Comparison of ENCODE assay signal across 11 cellular contexts in the genomic region with DNA sequence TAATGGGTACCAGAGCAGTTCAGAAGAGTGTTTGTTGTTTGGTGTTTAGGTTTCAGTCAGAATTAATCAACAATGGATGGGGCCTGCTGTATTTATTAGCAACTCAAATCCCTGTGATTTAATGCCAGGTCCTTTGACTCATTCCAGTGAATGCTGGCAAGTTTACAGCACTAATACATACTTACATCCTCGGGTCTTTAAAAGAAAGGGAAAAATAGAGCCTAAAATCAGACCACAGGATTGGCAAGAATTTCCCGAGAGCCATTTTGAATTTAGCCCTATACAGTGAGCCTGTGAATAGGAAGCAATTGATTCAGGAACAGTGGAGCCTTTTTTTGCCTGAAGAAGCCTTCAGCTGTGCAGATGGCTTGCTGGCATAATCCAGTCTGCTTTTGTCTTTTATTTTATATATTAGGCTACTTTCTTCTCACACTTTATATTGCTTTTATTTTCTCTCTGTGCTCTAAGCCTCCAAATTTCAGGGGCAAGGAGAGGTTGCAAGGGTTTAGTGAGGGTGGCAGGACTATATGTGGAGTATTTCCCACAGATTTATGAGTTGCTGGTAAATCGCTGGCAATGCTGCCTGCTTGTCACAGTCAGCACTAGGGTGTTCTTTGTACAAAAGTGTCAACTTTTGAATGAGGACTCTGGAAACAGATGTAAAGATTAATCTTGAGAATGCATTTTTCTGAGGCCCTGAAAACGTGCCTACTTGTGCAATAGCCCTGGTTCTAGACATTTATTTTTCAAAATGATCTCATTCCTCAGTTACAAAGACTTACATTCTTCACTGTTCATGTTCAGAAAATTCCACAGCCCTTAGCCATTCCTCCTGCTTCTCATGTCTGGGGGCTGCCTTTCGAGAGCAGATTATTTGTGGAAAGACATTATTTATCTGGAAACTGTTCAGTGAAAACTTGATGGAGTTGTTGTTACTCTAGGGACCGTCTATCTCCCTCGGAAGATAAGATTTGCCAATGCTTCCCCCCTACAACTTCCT.
DNase-seq lines count a peak whose midpoint lies in the region; TF ChIP-seq lines count a peak whose summit lies in the region.
"Had no signal": no experiment of that assay in that cellular context is flagged by ENCODE, and none has a peak within 500 bp of the region (broad histone marks: within the 10 kb centered on the region; RNA-seq: fewer than 3 reads in every experiment).

No MANE protein-coding gene starts in this region.

- WGBS in esophagus squamous epithelium, 2 donors, result 42 to 50% methylated on average over 7 of the region's 7 CpGs

- peak; percentile 11 for DNase-seq in NCI-H446 treated with DMSO at 0.1 percent for 48 hours (lab: John Stamatoyannopoulos, UW)
- no peak for DNase-seq in NCI-H446 (lab: John Stamatoyannopoulos, UW)
- no peak for DNase-seq in esophagus squamous epithelium (lab: John Stamatoyannopoulos, UW)
- DNase-seq in vagina (ENCODE audit: extremely low spot score in 2 of 2), result no peak
- DNase-seq in SHP77 (lab: John Stamatoyannopoulos, UW), result no peak
- no peak for DNase-seq in NK-92 treated with Interleukin-12 subunit alpha and Interleukin-12 subunit beta, amount 100 ng/mL, for 24 hours (lab: John Stamatoyannopoulos, UW)
- DNase-seq in stimulated activated CD4-positive, alpha-beta T cell treated with anti-CD3 and anti-CD28 coated beads, Interleukin-4, amount 100 ng/mL, for 24 hours, result no peak
- DNase-seq: 8988T, naive B cell, Peyer's patch had no signal

- TF ChIP-seq CTCF in esophagus squamous epithelium (IDR thresholded peaks at IDR 0.05), result no peak
- TF ChIP-seq CTCF in vagina (IDR thresholded peaks at IDR 0.05), result no peak

- intact Hi-C loops in esophagus squamous epithelium (cut with DNase I) (no loop called here), vagina (cut with DNase I) (no loop called here)

- H3K9me3 ChIP-seq in esophagus squamous epithelium (no peaks in the 10 kb centered on the region), mucosa of rectum (ENCODE audit: control insufficient read depth in 2 of 2, low read length in 2 of 2) (no peaks in the 10 kb centered on the region), vagina (no peaks in the 10 kb centered on the region)
- H3K9me3 ChIP-seq: Peyer's patch had no signal

- no peak overlapping the region for H3K9ac ChIP-seq in mucosa of rectum (ENCODE audit: low read depth in 1 of 2, low read length in 2 of 2)

- H3K36me3 ChIP-seq in esophagus squamous epithelium (no peaks in the 10 kb centered on the region), mucosa of rectum (ENCODE audit: control insufficient read depth in 2 of 2, insufficient read depth in 2 of 2, low read length in 2 of 2) (no peaks in the 10 kb centered on the region), vagina (no peaks in the 10 kb centered on the region)
- H3K36me3 ChIP-seq: Peyer's patch had no signal

- TF ChIP-seq POLR2A in esophagus squamous epithelium (IDR thresholded peaks at IDR 0.05) (no peak), vagina (IDR thresholded peaks at IDR 0.05) (no peak)

- H3K27me3 ChIP-seq in esophagus squamous epithelium (no peaks in the 10 kb centered on the region), mucosa of rectum (ENCODE audit: control insufficient read depth in 2 of 2, insufficient read depth in 2 of 2, low read length in 2 of 2) (no peaks in the 10 kb centered on the region), vagina (no peaks in the 10 kb centered on the region)
- H3K27me3 ChIP-seq: Peyer's patch had no signal

- H3K4me1 ChIP-seq in esophagus squamous epithelium, result peaks cover 0 to 13% (median 6%) of the 10 kb centered on the region in 3 donors
- no peaks in the 10 kb centered on the region for H3K4me1 ChIP-seq in mucosa of rectum (ENCODE audit: control insufficient read depth in 2 of 2, insufficient read depth in 2 of 2, low read length in 2 of 2)
- peaks cover 16% of the 10 kb centered on the region for H3K4me1 ChIP-seq in vagina
- H3K4me1 ChIP-seq: Peyer's patch had no signal

- H3K27ac ChIP-seq in esophagus squamous epithelium (peak overlapping the region; percentile 33 to 59 (median 44)), mucosa of rectum (ENCODE audit: low read depth in 2 of 2, low read length in 2 of 2) (peak overlapping the region; percentile 28 to 49), vagina (peak overlapping the region; percentile 51)

- H3K4me3 ChIP-seq in esophagus squamous epithelium (no peak overlapping the region), mucosa of rectum (ENCODE audit: low read length in 2 of 2) (no peak overlapping the region), vagina (no peak overlapping the region)
- H3K4me3 ChIP-seq: Peyer's patch had no signal
